In the genomic region with DNA sequence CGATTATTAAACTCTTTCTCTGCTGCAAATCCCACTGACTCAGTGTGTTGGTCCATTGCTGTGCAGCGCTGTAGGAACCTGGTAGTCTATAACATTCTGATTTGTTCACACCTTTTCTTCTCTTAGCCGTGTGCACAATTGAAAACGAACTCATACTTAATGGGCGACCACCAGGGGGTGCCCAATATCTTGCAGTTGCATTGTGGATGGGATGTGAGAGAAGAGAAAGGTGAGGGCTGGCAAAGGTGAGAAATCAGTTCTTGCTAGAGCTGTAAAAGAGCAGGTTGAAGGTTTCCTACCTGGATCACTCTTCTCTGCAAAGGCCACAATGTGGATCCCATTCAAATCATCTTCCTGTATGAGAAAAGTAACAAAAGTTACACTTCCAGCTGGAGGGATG, we compare ENCODE assay signal across 8 cellular contexts. TPM values are rescaled to one million over a fixed set of nuclear protein-coding genes. Genes with fewer than 3 reads are reported as not detected.
A peak's percentile ranks its signal among the peaks of the same experiment; 100 is the strongest.
DNase-seq lines count a peak whose midpoint lies in the region; ATAC-seq and TF ChIP-seq lines count a peak whose summit lies in the region.

No MANE protein-coding gene starts in this region.

- H3K9me3 ChIP-seq in MG63 = no peaks in the 10 kb centered on the region

- no peak for ATAC-seq in GM21360 (IDR thresholded peaks at IDR 0.05; ENCODE audit: unreplicated experiment)

- DNase-seq in activated gamma-delta T cell treated with Interleukin-2 at 50 U/mL for 16 hours (peak; percentile 8), activated gamma-delta T cell (lab: John Stamatoyannopoulos, UW) (no peak), NCI-H526 (lab: John Stamatoyannopoulos, UW) (peak; percentile 66 to 85), cardiac fibroblast (ENCODE audit: low read depth in 2 of 2) (peak; percentile 45 to 57), midbrain (lab: John Stamatoyannopoulos, UW) (peak; percentile 7), MG63 (no peak)
- no peak for DNase-seq in activated effector memory CD4-positive, alpha-beta T cell treated with anti-CD3 and anti-CD28 coated beads, Interleukin-2, amount 50 U/mL, for 16 hours

- no peaks in the 10 kb centered on the region for H3K36me3 ChIP-seq in MG63

- H3K4me3 ChIP-seq in cardiac fibroblast (replicated peaks in 1 of 2; ENCODE audit: low read depth in 2 of 2, low read length in 2 of 2) = no peak overlapping the region
- no peak overlapping the region for H3K4me3 ChIP-seq in MG63

- H3K27me3 ChIP-seq in MG63 = no peaks in the 10 kb centered on the region

- TF ChIP-seq CTCF in cardiac fibroblast (IDR thresholded peaks at IDR 0.05; ENCODE audit: low read depth, low read length) = peak; percentile 50

RNA-seq across cellular contexts. Expression of gene CASQ2, which starts 51.0 kb away (rescaled TPM):
- not detected in 2 replicates for total RNA-seq in MG63 (2014; rRNA removed; shearing (Covaris generic); ENCODE audit: low replicate concordance)

Comparison
In these comparisons a context has a peak if more than half of its experiments do, and no peak if none do; other contexts are left out.
1. DNase-seq: peak in activated gamma-delta T cell treated with Interleukin-2 at 50 U/mL for 16 hours (single experiment), NCI-H526 (2 of 2), cardiac fibroblast (2 of 2) and midbrain (single experiment); none in activated gamma-delta T cell (single experiment), activated effector memory CD4-positive, alpha-beta T cell treated with anti-CD3 and anti-CD28 coated beads, Interleukin-2, amount 50 U/mL, for 16 hours (single experiment) and MG63 (single experiment).